In genomic region chr7:140670343-140670935, GRCh38 we compare ENCODE assay signal across 1 cellular context.
TF ChIP-seq lines count a peak whose summit lies in the region.

No MANE protein-coding gene starts in this region.

TF ChIP-seq in K562, 482 proteins besides CTCF, POLR2A, EP300 and RAD21 (continues in another document):
- TF ChIP-seq CEBPG (CRISPR knock-in tag; IDR thresholded peaks at IDR 0.05) (no peak), CEBPG (tag; conservative IDR thresholded peaks at IDR 0.05 in 1 of 2, IDR thresholded peaks at IDR 0.05 in 1 of 2) (no peak), CUX1 (CRISPR knock-in tag; IDR thresholded peaks at IDR 0.05) (no peak), XRCC3 (IDR thresholded peaks at IDR 0.05) (no peak), E2F8 (IDR thresholded peaks at IDR 0.05; ENCODE audit: low read depth, partially characterized antibody) (no peak), SLC30A9 (CRISPR knock-in tag; IDR thresholded peaks at IDR 0.05) (no peak), PRDM10 (IDR thresholded peaks at IDR 0.05; ENCODE audit: partially characterized antibody) (no peak), TSC22D4 (tag; IDR thresholded peaks at IDR 0.05) (no peak), TAF1 (IDR thresholded peaks at IDR 0.05; ENCODE audit: control insufficient read depth, extremely low read depth, insufficient read depth, low read length, severe bottlenecking) (no peak), KLF1 (tag; IDR thresholded peaks at IDR 0.05) (peak; percentile 62; the same call in 1 of the 2 replicates), ZNF695 (CRISPR knock-in tag; IDR thresholded peaks at IDR 0.05) (no peak), ZNF311 (CRISPR knock-in tag; IDR thresholded peaks at IDR 0.05) (no peak), TEAD1 (CRISPR knock-in tag; IDR thresholded peaks at IDR 0.05) (peak in 1 of 2 experiments; percentile 87; a peak in 1 of 4 replicates), TRIM24 (IDR thresholded peaks at IDR 0.05) (no peak), ZNF518B (CRISPR knock-in tag; IDR thresholded peaks at IDR 0.05) (no peak), ZC3H8 (IDR thresholded peaks at IDR 0.05) (no peak), C11orf30 (IDR thresholded peaks at IDR 0.05; ENCODE audit: low read depth) (no peak), MCM3 (IDR thresholded peaks at IDR 0.05) (no peak), ZNF318 (IDR thresholded peaks at IDR 0.05; ENCODE audit: borderline replicate concordance in 1 of 2, low read depth in 1 of 2) (no peak), STAT5B (CRISPR knock-in tag; IDR thresholded peaks at IDR 0.05) (no peak), PTBP1 (IDR thresholded peaks at IDR 0.05; ENCODE audit: low read depth, low read length) (no peak), ZFX (CRISPR knock-in tag; IDR thresholded peaks at IDR 0.05) (no peak), ERF (CRISPR knock-in tag; IDR thresholded peaks at IDR 0.05) (no peak), TCF3 (CRISPR knock-in tag; IDR thresholded peaks at IDR 0.05) (no peak), E2F4 (CRISPR knock-in tag; IDR thresholded peaks at IDR 0.05; ENCODE audit: low read depth) (no peak), ZFP30 (CRISPR knock-in tag; IDR thresholded peaks at IDR 0.05; ENCODE audit: borderline replicate concordance) (no peak), ZNF124 (CRISPR knock-in tag; IDR thresholded peaks at IDR 0.05) (no peak), MCM2 (IDR thresholded peaks at IDR 0.05; ENCODE audit: low read depth) (no peak), CHD1 (IDR thresholded peaks at IDR 0.05; ENCODE audit: low read length) (no peak), ELF1 (tag; IDR thresholded peaks at IDR 0.05) (no peak)
